ENCODE assay signal across 30 cellular contexts in the genomic region with DNA sequence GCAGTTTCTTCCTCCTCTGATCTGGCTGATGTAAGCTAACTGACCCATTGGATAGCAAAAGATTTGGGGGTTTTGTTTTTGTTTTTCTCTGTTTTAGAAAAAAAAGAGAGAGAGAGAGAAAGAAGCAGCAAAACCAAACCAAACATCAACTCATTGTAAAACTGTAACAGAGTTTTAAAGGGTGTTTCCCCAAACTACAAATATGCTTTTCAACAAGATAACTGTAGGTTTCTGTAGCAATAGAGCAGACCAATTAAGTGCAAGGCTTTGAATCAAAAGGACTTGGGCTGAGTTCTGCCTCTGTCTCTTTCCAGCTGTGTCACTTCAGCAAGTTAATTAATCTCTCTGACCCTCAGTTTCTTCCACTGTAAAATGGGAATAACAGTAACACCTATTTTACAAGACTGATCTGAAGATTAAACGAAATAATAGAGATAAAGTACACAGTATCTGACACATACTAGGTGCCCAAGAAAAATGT.
"Had no signal": no experiment of that assay in that cellular context is flagged by ENCODE, and none has a peak within 500 bp of the region (broad histone marks: within the 10 kb centered on the region; RNA-seq: fewer than 3 reads in every experiment).

No MANE protein-coding gene starts in this region.

- H3K4me2 ChIP-seq: PC-9 had no signal

- H3K27me3 ChIP-seq: SJCRH30 had no signal

- H3K4me3 Mint-ChIP-seq: activated CD4-positive, alpha-beta memory T cell treated with anti-CD3 and anti-CD28 coated beads, Interleukin-2, amount 10 ng/mL, durations not matched to agents 7 days and 5 days; activated CD8-positive, alpha-beta memory T cell treated with anti-CD3 and anti-CD28 coated beads, Interleukin-2, amount 10 ng/mL, durations not matched to agents 7 days and 5 days; activated naive CD8-positive, alpha-beta T cell treated with anti-CD3 and anti-CD28 coated beads for 36 hours had no signal

- H3K9me3 Mint-ChIP-seq: activated CD4-positive, alpha-beta memory T cell treated with anti-CD3 and anti-CD28 coated beads, Interleukin-2, amount 10 ng/mL, durations not matched to agents 7 days and 5 days; activated naive CD8-positive, alpha-beta T cell treated with anti-CD3 and anti-CD28 coated beads for 36 hours had no signal

- ATAC-seq: activated CD8-positive, alpha-beta memory T cell treated with anti-CD3 and anti-CD28 coated beads, Interleukin-2, amount 10 ng/mL, durations not matched to agents 7 days and 5 days had no signal

- H3K36me3 Mint-ChIP-seq: activated CD8-positive, alpha-beta memory T cell treated with anti-CD3 and anti-CD28 coated beads, Interleukin-2, amount 10 ng/mL, durations not matched to agents 7 days and 5 days; activated naive CD8-positive, alpha-beta T cell treated with anti-CD3 and anti-CD28 coated beads for 36 hours had no signal

- DNase-seq: activated CD4-positive, alpha-beta memory T cell treated with anti-CD3 and anti-CD28 coated beads, Interleukin-2, amount 10 ng/mL, durations not matched to agents 7 days and 5 days; activated CD4-positive, alpha-beta T cell treated with anti-CD3 and anti-CD28 coated beads for 1 hour; activated CD4-positive, CD25-positive, alpha-beta regulatory T cell; activated CD8-positive, alpha-beta memory T cell treated with anti-CD3 and anti-CD28 coated beads for 24 hours; activated CD8-positive, alpha-beta memory T cell treated with anti-CD3 and anti-CD28 coated beads, Interleukin-2, amount 10 ng/mL, durations not matched to agents 7 days and 5 days; activated CD8-positive, alpha-beta memory T cell treated with anti-CD3 and anti-CD28 coated beads, Interleukin-2, amount 50 U/mL, for 48 hours; activated effector memory CD4-positive, alpha-beta T cell treated with anti-CD3 and anti-CD28 coated beads, Interleukin-2, amount 50 U/mL, for 16 hours; activated naive CD4-positive, alpha-beta T cell; activated naive CD4-positive, alpha-beta T cell treated with anti-CD3 and anti-CD28 coated beads, Interleukin-2, amount 50 U/mL, for 16 hours; activated T-cell treated with anti-CD3 and anti-CD28 coated beads, Interleukin-2, amount 50 U/mL, for 48 hours; amniotic stem cell; aorta; brain microvascular endothelial cell; central memory CD4-positive, alpha-beta T cell; colonic mucosa; MG63; NCI-H1092; NCI-H1436 treated with DMSO at 0.1 percent for 48 hours; NCI-H1694 treated with DMSO at 0.1 percent for 48 hours; NCI-H2029; NCI-H345; NCI-H524 treated with DMSO at 0.1 percent for 48 hours; NK-92 treated with Interleukin-12 subunit alpha and Interleukin-12 subunit beta, amount 100 ng/mL, for 24 hours; PC-9; SHP77; SJCRH30; T1000; WERI-Rb-1 had no signal

- H3K4me3 ChIP-seq: colonic mucosa, MG63, PC-9, SK-N-MC had no signal

- H3K36me3 ChIP-seq: brain microvascular endothelial cell, colonic mucosa, MG63, SJCRH30, WERI-Rb-1 had no signal

- H3K27ac ChIP-seq: brain microvascular endothelial cell, colonic mucosa, PC-9, SK-N-MC, WERI-Rb-1 had no signal

- H3K9me3 ChIP-seq: colonic mucosa, MG63, SJCRH30 had no signal

- H2AFZ ChIP-seq: PC-9 had no signal

- H3K27ac Mint-ChIP-seq: activated CD4-positive, alpha-beta memory T cell treated with anti-CD3 and anti-CD28 coated beads, Interleukin-2, amount 10 ng/mL, durations not matched to agents 7 days and 5 days; activated CD8-positive, alpha-beta memory T cell treated with anti-CD3 and anti-CD28 coated beads, Interleukin-2, amount 10 ng/mL, durations not matched to agents 7 days and 5 days; activated naive CD8-positive, alpha-beta T cell treated with anti-CD3 and anti-CD28 coated beads for 36 hours had no signal
